Comparison of ENCODE assay signal across 1 cellular context in genomic region chr11:86087281-86087680, GRCh38.
TF ChIP-seq lines count a peak whose summit lies in the region.

No MANE protein-coding gene starts in this region.

TF ChIP-seq in IMR-90, 13 proteins besides CTCF, POLR2A, EP300 and RAD21:
- TF ChIP-seq NFE2L2 (IDR thresholded peaks at IDR 0.05; ENCODE audit: low read depth, low read length): no peak
- TF ChIP-seq, protein P1, sequence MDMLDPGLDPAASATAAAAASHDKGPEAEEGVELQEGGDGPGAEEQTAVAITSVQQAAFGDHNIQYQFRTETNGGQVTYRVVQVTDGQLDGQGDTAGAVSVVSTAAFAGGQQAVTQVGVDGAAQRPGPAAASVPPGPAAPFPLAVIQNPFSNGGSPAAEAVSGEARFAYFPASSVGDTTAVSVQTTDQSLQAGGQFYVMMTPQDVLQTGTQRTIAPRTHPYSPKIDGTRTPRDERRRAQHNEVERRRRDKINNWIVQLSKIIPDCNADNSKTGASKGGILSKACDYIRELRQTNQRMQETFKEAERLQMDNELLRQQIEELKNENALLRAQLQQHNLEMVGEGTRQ (IDR thresholded peaks at IDR 0.05; ENCODE audit: low read depth, low read length): no peak
- no peak for TF ChIP-seq BHLHE40 (IDR thresholded peaks at IDR 0.05; ENCODE audit: low read depth, low read length)
- no peak for TF ChIP-seq CHD1 (IDR thresholded peaks at IDR 0.05; ENCODE audit: low read depth, low read length)
- TF ChIP-seq MAZ (IDR thresholded peaks at IDR 0.05; ENCODE audit: borderline replicate concordance, low read depth, low read length): no peak
TF ChIP-seq in IMR-90: peak in this region for 0.
